Comparison of ENCODE assay signal across 13 cellular contexts in genomic region chr15:81182746-81183402, GRCh38. TPM values are rescaled to one million over a fixed set of nuclear protein-coding genes. Genes with fewer than 3 reads are reported as not detected.
DNase-seq lines count a peak whose midpoint lies in the region; ATAC-seq and TF ChIP-seq lines count a peak whose summit lies in the region.
"Had no signal": no experiment of that assay in that cellular context is flagged by ENCODE, and none has a peak within 500 bp of the region (broad histone marks: within the 10 kb centered on the region; RNA-seq: fewer than 3 reads in every experiment).

No MANE protein-coding gene starts in this region.

- intact Hi-C loops in heart left ventricle (cut with DNase I), result loop anchor here in 2 of 10 donors (5.0 to 10.0 kb wide), 3 partner anchors 44 to 142 kb away; partner anchors contain the start of genes CFAP161 (in 1 of the 2) and STARD5 (in 1 of the 2)
- intact Hi-C loops in posterior vena cava (cut with DNase I), result no loop called here
- intact Hi-C loops in body of pancreas (cut with DNase I), result no loop called here

- H3K27ac ChIP-seq in heart left ventricle (peak overlapping the region in 11 of 12 donors; percentile 9 to 78 (median 58)), body of pancreas (peak overlapping the region in 1 of 4 donors; percentile 8)
- H3K27ac ChIP-seq: KMS-11 had no signal

- H3K27me3 Mint-ChIP-seq in T-helper 17 cell, result peaks cover 77% of the 10 kb centered on the region

- H3K36me3 Mint-ChIP-seq in T-helper 17 cell (ENCODE audit: low read depth), result no peaks in the 10 kb centered on the region

- H3K4me1 ChIP-seq in heart left ventricle, result peaks cover 0 to 18% (median 0%) of the 10 kb centered on the region in 12 donors
- peaks cover 7% of the 10 kb centered on the region for H3K4me1 ChIP-seq in body of pancreas

- H3K4me3 Mint-ChIP-seq in T-helper 17 cell, result no peak overlapping the region
- H3K4me3 Mint-ChIP-seq: activated T-helper 17 cell treated with anti-CD3 and anti-CD28 coated beads, Interleukin-2, amount 50 U/mL, for 72 hours had no signal

- H3K9me3 ChIP-seq in heart left ventricle (peaks cover 0 to 5% (median 0%) of the 10 kb centered on the region in 12 donors), T-helper 17 cell (ENCODE audit: control insufficient read depth, low read length, poor library complexity, severe bottlenecking) (no peaks in the 10 kb centered on the region), body of pancreas (no peaks in the 10 kb centered on the region)

- WGBS in heart left ventricle, 4 donors, result 35 to 46% (median 42%) methylated on average over 12 to 13 of the region's 13 CpGs
- 43 to 55% methylated on average over 13 of the region's 13 CpGs for WGBS in body of pancreas, 2 donors

- ATAC-seq in heart left ventricle (peak; percentile 55 to 78 (median 66)), T-helper 17 cell (no peak), body of pancreas (no peak)
- ATAC-seq: activated T-helper 17 cell treated with anti-CD3 and anti-CD28 coated beads, Interleukin-2, amount 50 U/mL, for 72 hours had no signal

- TF ChIP-seq CTCF in AG09319 (IDR thresholded peaks at IDR 0.05; ENCODE audit: low read depth, low read length) (peak; percentile 64), WI38 (IDR thresholded peaks at IDR 0.05; ENCODE audit: low read depth, low read length) (no peak), heart left ventricle (IDR thresholded peaks at IDR 0.05) (peak in 4 of 12 donors; percentile 18 to 46 (median 28)), body of pancreas (IDR thresholded peaks at IDR 0.05) (no peak)

- peaks cover 0 to 12% (median 0%) of the 10 kb centered on the region in 9 donors for H3K27me3 ChIP-seq in heart left ventricle
- H3K27me3 ChIP-seq in body of pancreas, result no peaks in the 10 kb centered on the region

- no peak overlapping the region for H3K27ac Mint-ChIP-seq in T-helper 17 cell
- H3K27ac Mint-ChIP-seq: activated T-helper 17 cell treated with anti-CD3 and anti-CD28 coated beads, Interleukin-2, amount 50 U/mL, for 72 hours had no signal

- DNase-seq in AG09319 (ENCODE audit: extremely low read depth, low read depth) (no peak), heart left ventricle (peak in 2 of 5 donors; percentile 32 to 40), posterior vena cava (ENCODE audit: low spot score) (peak; percentile 70), T-helper 17 cell (no peak), activated gamma-delta T cell (lab: John Stamatoyannopoulos, UW) (no peak), body of pancreas (no peak), hippocampal formation (lab: John Stamatoyannopoulos, UW) (no peak)
- DNase-seq: cerebellar nuclear complex, GDM1, SHP77 treated with DMSO at 0.1 percent for 48 hours had no signal

- peak overlapping the region; percentile 59 for H3K4me3 ChIP-seq in WI38 (ENCODE audit: low read depth, low read length)
- H3K4me3 ChIP-seq in heart left ventricle, result peak overlapping the region in 10 of 12 donors; percentile 23 to 61 (median 40)
- H3K4me3 ChIP-seq in body of pancreas, result no peak overlapping the region

- H3K36me3 ChIP-seq in heart left ventricle (no peaks in the 10 kb centered on the region), body of pancreas (replicated peaks in 1 of 2; ENCODE audit: insufficient read depth in 1 of 2, low read depth in 2 of 2) (no peaks in the 10 kb centered on the region)

- TF ChIP-seq POLR2A in heart left ventricle (IDR thresholded peaks at IDR 0.05), result no peak
- TF ChIP-seq POLR2A in body of pancreas (IDR thresholded peaks at IDR 0.05), result no peak

- H3K4me1 Mint-ChIP-seq in T-helper 17 cell, result peaks cover 9% of the 10 kb centered on the region
- H3K4me1 Mint-ChIP-seq: activated T-helper 17 cell treated with anti-CD3 and anti-CD28 coated beads, Interleukin-2, amount 50 U/mL, for 72 hours had no signal

RNA-seq across cellular contexts. Expression of gene IL16, which starts 13.8 kb away (rescaled TPM):
- 10 to 100 TPM in 2 of 9 donors, 1 to 10 TPM in 7; 1.2 to 21.6 (median 3.9) TPM for total RNA-seq in heart left ventricle
- polyA plus RNA-seq in heart left ventricle, result 1 to 10 TPM; 2.5 to 2.8 TPM
- total RNA-seq in posterior vena cava, result 10 to 100 TPM; 12.1 to 21.8 TPM
- 100 to 1,000 TPM in 1 of 2 donors, 10 to 100 TPM in 1; 87.1 to 104 TPM for total RNA-seq in T-helper 17 cell
- 1 to 10 TPM; 2.9 to 4.9 TPM for total RNA-seq in body of pancreas

RNA-seq across cellular contexts. Expression of gene CFAP161, which starts 48.8 kb away (rescaled TPM):
- total RNA-seq in heart left ventricle (1 to 10 TPM in 3 of 9 donors, under 1 TPM in 5, not detected in 1; 0.22 to 2.0 (median 0.81) TPM), posterior vena cava (under 1 TPM in 1 of 2 donors, not detected in 1; 0.52 TPM), T-helper 17 cell (1 to 10 TPM in 1 of 2 donors, not detected in 1; 4.1 TPM), body of pancreas (not detected)
- polyA plus RNA-seq in heart left ventricle, result under 1 TPM in 1 of 2 donors, not detected in 1; 0.30 TPM

Comparison
In these comparisons a context has a peak if more than half of its experiments do, and no peak if none do; other contexts are left out.
1. H3K4me3 ChIP-seq: peak in WI38 (single experiment) and heart left ventricle (10 of 12); none in body of pancreas (0 of 2).
2. ATAC-seq: peak in heart left ventricle (4 of 4); none in T-helper 17 cell (single experiment) and body of pancreas (single experiment).